9 cellular contexts compared by ENCODE assay signal in genomic region chr10:29619273-29619672, GRCh38. TPM values are rescaled to one million over a fixed set of nuclear protein-coding genes. Genes with fewer than 3 reads are reported as not detected.
DNase-seq lines count a peak whose midpoint lies in the region; ATAC-seq and TF ChIP-seq lines count a peak whose summit lies in the region.
"Had no signal": no experiment of that assay in that cellular context is flagged by ENCODE, and none has a peak within 500 bp of the region (broad histone marks: within the 10 kb centered on the region; RNA-seq: fewer than 3 reads in every experiment).

No MANE protein-coding gene starts in this region.

- H3K4me1 ChIP-seq in GM23248 (ENCODE audit: insufficient read depth) = peaks cover 14% of the 10 kb centered on the region; the same call in 1 of the 2 replicates
- H3K4me1 ChIP-seq in gastrocnemius medialis = peaks cover 73 to 76% of the 10 kb centered on the region in 2 donors

- DNase-seq in GM23248 (peak; percentile 40), WTC11 (ENCODE audit: low spot score) (no peak), left ventricle myocardium superior (no peak), gastrocnemius medialis (no peak), cerebellum (ENCODE audit: low spot score) (no peak)
- no peak for DNase-seq in stimulated activated CD4-positive, alpha-beta T cell treated with anti-CD3 and anti-CD28 coated beads, Interleukin-12 subunit alpha, Interleukin-12 subunit beta, amount 100 ng/mL, for 4 hours
- DNase-seq: stimulated activated CD4-positive, alpha-beta T cell treated with anti-CD3 and anti-CD28 coated beads, Interleukin-4, amount 100 ng/mL, for 1 hour had no signal

- peaks cover 46% of the 10 kb centered on the region for H3K4me1 Mint-ChIP-seq in WTC11

- H3K27me3 ChIP-seq in GM23248 (replicated peaks; ENCODE audit: insufficient read depth) (no peaks in the 10 kb centered on the region), gastrocnemius medialis (no peaks in the 10 kb centered on the region)

- no peaks in the 10 kb centered on the region for H4K20me1 ChIP-seq in GM23248 (ENCODE audit: insufficient read depth)

- WGBS in GM23248 (ENCODE audit: low coverage in 1 of 2, low lambda C conversion rate in 2 of 2, missing lambda C conversion rate in 2 of 2), 2 experiments = 36 to 42% methylated on average over 5 of the region's 5 CpGs

- ATAC-seq in WTC11 = no peak
- ATAC-seq in left ventricle myocardium superior = peak; percentile 3
- peak in 1 of 2 donors; percentile 39 for ATAC-seq in gastrocnemius medialis
- no peak for ATAC-seq in GM19467 (IDR thresholded peaks at IDR 0.05; ENCODE audit: unreplicated experiment)
- no peak for ATAC-seq in HG03521 (IDR thresholded peaks at IDR 0.05; ENCODE audit: unreplicated experiment)

- peak overlapping the region; percentile 67 for H3K27ac Mint-ChIP-seq in WTC11

- H3K4me2 ChIP-seq in GM23248 (ENCODE audit: unreplicated experiment) = no peak overlapping the region

- no peaks in the 10 kb centered on the region for H3F3A ChIP-seq in GM23248 (ENCODE audit: insufficient read depth)

- no peak for TF ChIP-seq CTCF in WTC11 (IDR thresholded peaks at IDR 0.05)
- TF ChIP-seq CTCF in gastrocnemius medialis (IDR thresholded peaks at IDR 0.05 in 4 of 5, conservative IDR thresholded peaks at IDR 0.05 in 1 of 5) = no peak

- no peak for TF ChIP-seq POLR2A in gastrocnemius medialis (IDR thresholded peaks at IDR 0.05)

- POLR2A ChIA-PET in WTC11 (lab: Charles Lee) = interaction anchor here (1.1 to 1.4 kb wide), 2 partner anchors 9 kb away, joined by 3 to 4 read pairs; no protein-coding TSS in a partner anchor

- CTCF ChIA-PET in WTC11 (lab: Charles Lee) = interaction anchor here (0.7 to 2.2 kb wide), 6 partner anchors 10 to 116 kb away, joined by 3 to 12 read pairs (median 4); no protein-coding TSS in a partner anchor

- peaks cover 2% of the 10 kb centered on the region; the same call in 1 of the 2 replicates for H3K36me3 Mint-ChIP-seq in WTC11

- H3K9me3 Mint-ChIP-seq in WTC11 = peaks cover 9% of the 10 kb centered on the region; the same call in 1 of the 2 replicates

- H3K36me3 ChIP-seq in GM23248 (ENCODE audit: low read depth) (no peaks in the 10 kb centered on the region), gastrocnemius medialis (no peaks in the 10 kb centered on the region)

- no peak overlapping the region for H2AFZ ChIP-seq in GM23248

- in situ Hi-C loops in GM23248 (cut with MboI) (no loop called here), gastrocnemius medialis (cut with MboI; ENCODE audit: low sequenced_read_pairs in 4 of 4) (no loop called here)

- no peak overlapping the region for H3K9ac ChIP-seq in GM23248

- H3K9me2 ChIP-seq in GM23248 (ENCODE audit: insufficient read depth) = no peaks in the 10 kb centered on the region

- H3K4me3 Mint-ChIP-seq in WTC11 = no peak overlapping the region

- intact Hi-C loops in left ventricle myocardium superior (cut with micrococcal nuclease) (no loop called here), gastrocnemius medialis (cut with DNase I; ENCODE audit: low total_unique reads) (no loop called here)

- H3K27me3 Mint-ChIP-seq in WTC11 (ENCODE audit: low read depth) = no peaks in the 10 kb centered on the region

- H3K4me3 ChIP-seq in GM23248 (no peak overlapping the region), gastrocnemius medialis (peak overlapping the region; percentile 4 to 31 (median 21))

- no peaks in the 10 kb centered on the region for H3K79me2 ChIP-seq in GM23248 (ENCODE audit: insufficient read depth)

- no peak overlapping the region for H3K27ac ChIP-seq in GM23248
- peak overlapping the region; percentile 95 to 96 (median 96) for H3K27ac ChIP-seq in gastrocnemius medialis

- H3K9me3 ChIP-seq in GM23248 (ENCODE audit: low read depth) (no peaks in the 10 kb centered on the region), gastrocnemius medialis (no peaks in the 10 kb centered on the region)

TF ChIP-seq in WTC11, 78 proteins besides CTCF, POLR2A, EP300 and RAD21 (continues in another document):
- TF ChIP-seq ZNF416 (CRISPR knock-in tag; IDR thresholded peaks at IDR 0.05) (no peak), AFF4 (CRISPR knock-in tag; IDR thresholded peaks at IDR 0.05; ENCODE audit: borderline replicate concordance) (no peak), JAZF1 (CRISPR knock-in tag; IDR thresholded peaks at IDR 0.05) (no peak), ZNF396 (CRISPR knock-in tag; IDR thresholded peaks at IDR 0.05; ENCODE audit: borderline replicate concordance) (no peak), ZNF512 (CRISPR knock-in tag; IDR thresholded peaks at IDR 0.05; ENCODE audit: borderline replicate concordance) (no peak), PREB (CRISPR knock-in tag; IDR thresholded peaks at IDR 0.05; ENCODE audit: borderline replicate concordance) (no peak), NR3C1 (CRISPR knock-in tag; conservative IDR thresholded peaks at IDR 0.05; ENCODE audit: low read depth) (no peak), SMAD4 (CRISPR knock-in tag; IDR thresholded peaks at IDR 0.05) (no peak), USF2 (CRISPR knock-in tag; IDR thresholded peaks at IDR 0.05) (no peak), ZNF423 (CRISPR knock-in tag; IDR thresholded peaks at IDR 0.05) (no peak), CDX4 (CRISPR knock-in tag; IDR thresholded peaks at IDR 0.05; ENCODE audit: borderline replicate concordance) (no peak)

RNA-seq across cellular contexts. Expression of gene SVIL, which starts 15.5 kb away (rescaled TPM):
- 6.6 and 7.3 TPM in 2 replicates for total RNA-seq in GM23248 (2014; rRNA removed; shearing (Covaris generic))
- 5.9 and 11.0 TPM in 2 replicates for polyA plus RNA-seq in GM23248 (2016; fragmentation: Nextera tagmentation; extraction: Ambion mirVana)
- total RNA-seq in WTC11 (2021) = 27.1 to 28.7 TPM (median 28.0 TPM) in 3 replicates
- 302 TPM for total RNA-seq in left ventricle myocardium superior
- 1,000 to 10,000 TPM; 1,040 to 1,354 (median 1,121) TPM for total RNA-seq in gastrocnemius medialis
- total RNA-seq in cerebellum = 46.3 TPM
